In genomic region chrX:120428309-120428708, GRCh38 we compare ENCODE assay signal across 21 cellular contexts. TPM values are rescaled to one million over a fixed set of nuclear protein-coding genes. Genes with fewer than 3 reads are reported as not detected.
DNase-seq lines count a peak whose midpoint lies in the region; ATAC-seq and TF ChIP-seq lines count a peak whose summit lies in the region.
"Had no signal": no experiment of that assay in that cellular context is flagged by ENCODE, and none has a peak within 500 bp of the region (broad histone marks: within the 10 kb centered on the region; RNA-seq: fewer than 3 reads in every experiment).

No MANE protein-coding gene starts in this region.

- H3K4me3 ChIP-seq in left ventricle myocardium inferior (no peak overlapping the region), fibroblast of villous mesenchyme (ENCODE audit: low read depth, low read length) (no peak overlapping the region)
- H3K4me3 ChIP-seq: gastrocnemius medialis, GM12878 had no signal

- peaks cover 12% of the 10 kb centered on the region for H3K36me3 Mint-ChIP-seq in activated CD8-positive, alpha-beta T cell treated with anti-CD3 and anti-CD28 coated beads, Interleukin-2, amount 10 ng/mL, durations not matched to agents 7 days and 5 days (ENCODE audit: low read depth)

- CTCF ChIA-PET in activated CD8-positive, alpha-beta T cell treated with anti-CD3 and anti-CD28 coated beads, Interleukin-2, amount 10 ng/mL, durations not matched to agents 7 days and 5 days (lab: Charles Lee): interaction anchor here (1.9 kb wide), 1 partner anchor 24 kb away, joined by 5 read pairs; no protein-coding TSS in a partner anchor

- H3K27ac ChIP-seq in left ventricle myocardium inferior (replicated peaks): peak overlapping the region; percentile 23
- H3K27ac ChIP-seq: gastrocnemius medialis, parathyroid adenoma had no signal

- no peak overlapping the region for H3K27ac Mint-ChIP-seq in activated CD8-positive, alpha-beta T cell treated with anti-CD3 and anti-CD28 coated beads, Interleukin-2, amount 10 ng/mL, durations not matched to agents 7 days and 5 days
- H3K27ac Mint-ChIP-seq: activated CD4-positive, alpha-beta memory T cell treated with anti-CD3 and anti-CD28 coated beads, Interleukin-2, amount 10 ng/mL, durations not matched to agents 7 days and 5 days; activated naive CD8-positive, alpha-beta T cell treated with anti-CD3 and anti-CD28 coated beads for 36 hours; IgD-negative memory B cell had no signal

- peaks cover 8% of the 10 kb centered on the region for H3K4me1 ChIP-seq in left ventricle myocardium inferior
- H3K4me1 ChIP-seq: gastrocnemius medialis had no signal

- POLR2A ChIA-PET in activated CD8-positive, alpha-beta T cell treated with anti-CD3 and anti-CD28 coated beads, Interleukin-2, amount 10 ng/mL, durations not matched to agents 7 days and 5 days (lab: Charles Lee): no interaction called here

- TF ChIP-seq CTCF in left ventricle myocardium inferior (IDR thresholded peaks at IDR 0.05; ENCODE audit: borderline replicate concordance): no peak
- TF ChIP-seq CTCF in fibroblast of villous mesenchyme (IDR thresholded peaks at IDR 0.05; ENCODE audit: insufficient read depth, low read depth, low read length): no peak

- ATAC-seq in activated CD8-positive, alpha-beta T cell treated with anti-CD3 and anti-CD28 coated beads, Interleukin-2, amount 10 ng/mL, durations not matched to agents 7 days and 5 days: no peak
- ATAC-seq: activated T-cell treated with anti-CD3 and anti-CD28 coated beads, Interleukin-2, amount 50 U/mL, for 4 hours; gastrocnemius medialis; GM12878 had no signal

- DNase-seq in left ventricle myocardium inferior (no peak), cardiac septum (ENCODE audit: low spot score) (no peak), astrocyte of the hippocampus (ENCODE audit: low read depth, low spot score) (peak; percentile 5), fibroblast of villous mesenchyme (ENCODE audit: low read depth) (peak; percentile 22), NCI-H2081 treated with DMSO at 0.1 percent for 48 hours (lab: John Stamatoyannopoulos, UW) (no peak)
- no peak for DNase-seq in activated effector memory CD4-positive, alpha-beta T cell treated with Interleukin-2 at 50 U/mL for 16 hours
- no peak for DNase-seq in activated naive CD4-positive, alpha-beta T cell treated with Interleukin-2 at 50 U/mL for 16 hours
- no peak for DNase-seq in activated CD8-positive, alpha-beta T cell treated with anti-CD3 and anti-CD28 coated beads, Interleukin-2, amount 10 ng/mL, durations not matched to agents 7 days and 5 days
- DNase-seq: activated CD4-positive, alpha-beta memory T cell treated with anti-CD3 and anti-CD28 coated beads, Interleukin-2, amount 10 ng/mL, durations not matched to agents 7 days and 5 days; activated naive CD8-positive, alpha-beta T cell treated with anti-CD3 and anti-CD28 coated beads for 36 hours; activated T-cell treated with anti-CD3 and anti-CD28 coated beads, Interleukin-2, amount 50 U/mL, for 4 hours; central memory CD4-positive, alpha-beta T cell; effector CD8-positive, alpha-beta T cell; gastrocnemius medialis; NCI-H1092 treated with DMSO at 0.1 percent for 48 hours; NCI-H2171; NCI-H82; stimulated activated CD4-positive, alpha-beta T cell treated with anti-CD3 and anti-CD28 coated beads, Interleukin-4, amount 100 ng/mL, for 1 hour had no signal

- intact Hi-C loops in left ventricle myocardium inferior (cut with micrococcal nuclease): no loop called here
- intact Hi-C loops in cardiac septum (cut with DNase I): no loop called here

- H3K9me3 Mint-ChIP-seq in activated CD8-positive, alpha-beta T cell treated with anti-CD3 and anti-CD28 coated beads, Interleukin-2, amount 10 ng/mL, durations not matched to agents 7 days and 5 days (ENCODE audit: insufficient read depth): no peaks in the 10 kb centered on the region
- H3K9me3 Mint-ChIP-seq: activated CD4-positive, alpha-beta memory T cell treated with anti-CD3 and anti-CD28 coated beads, Interleukin-2, amount 10 ng/mL, durations not matched to agents 7 days and 5 days; activated naive CD8-positive, alpha-beta T cell treated with anti-CD3 and anti-CD28 coated beads for 36 hours; activated T-cell treated with anti-CD3 and anti-CD28 coated beads, Interleukin-2, amount 50 U/mL, for 4 hours had no signal

- peaks cover 4% of the 10 kb centered on the region for H3K4me1 Mint-ChIP-seq in activated CD8-positive, alpha-beta T cell treated with anti-CD3 and anti-CD28 coated beads, Interleukin-2, amount 10 ng/mL, durations not matched to agents 7 days and 5 days (ENCODE audit: low read depth)

- no peaks in the 10 kb centered on the region for H3K27me3 Mint-ChIP-seq in activated CD8-positive, alpha-beta T cell treated with anti-CD3 and anti-CD28 coated beads, Interleukin-2, amount 10 ng/mL, durations not matched to agents 7 days and 5 days (ENCODE audit: low read depth)
- H3K27me3 Mint-ChIP-seq: activated CD4-positive, alpha-beta memory T cell treated with anti-CD3 and anti-CD28 coated beads, Interleukin-2, amount 10 ng/mL, durations not matched to agents 7 days and 5 days; activated naive CD8-positive, alpha-beta T cell treated with anti-CD3 and anti-CD28 coated beads for 36 hours had no signal

- no peaks in the 10 kb centered on the region for H3K36me3 ChIP-seq in left ventricle myocardium inferior
- H3K36me3 ChIP-seq: gastrocnemius medialis had no signal

- H3K27me3 ChIP-seq in left ventricle myocardium inferior (ENCODE audit: low read depth): no peaks in the 10 kb centered on the region
- H3K27me3 ChIP-seq: gastrocnemius medialis had no signal

- no peaks in the 10 kb centered on the region for H3K9me3 ChIP-seq in left ventricle myocardium inferior (replicated peaks)
- H3K9me3 ChIP-seq: gastrocnemius medialis had no signal

- H3K4me3 Mint-ChIP-seq in activated CD8-positive, alpha-beta T cell treated with anti-CD3 and anti-CD28 coated beads, Interleukin-2, amount 10 ng/mL, durations not matched to agents 7 days and 5 days: no peak overlapping the region
- H3K4me3 Mint-ChIP-seq: activated CD4-positive, alpha-beta memory T cell treated with anti-CD3 and anti-CD28 coated beads, Interleukin-2, amount 10 ng/mL, durations not matched to agents 7 days and 5 days; activated naive CD8-positive, alpha-beta T cell treated with anti-CD3 and anti-CD28 coated beads for 36 hours; activated T-cell treated with anti-CD3 and anti-CD28 coated beads, Interleukin-2, amount 50 U/mL, for 4 hours had no signal

RNA-seq across cellular contexts. Expression of gene LAMP2, which starts 40.8 kb away (rescaled TPM):
- 54.7 TPM for total RNA-seq in left ventricle myocardium inferior
- total RNA-seq in cardiac septum: 62.1 TPM
- total RNA-seq in fibroblast of villous mesenchyme: 129 and 153 TPM in 2 replicates
- total RNA-seq in activated CD8-positive, alpha-beta T cell treated with anti-CD3 and anti-CD28 coated beads, Interleukin-2, amount 10 ng/mL, durations not matched to agents 7 days and 5 days: 10 to 100 TPM; 36.8 to 37.9 TPM

Comparison
In these comparisons a context has a peak if more than half of its experiments do, and no peak if none do; other contexts are left out.
1. DNase-seq: peak in astrocyte of the hippocampus (single experiment) and fibroblast of villous mesenchyme (single experiment); none in left ventricle myocardium inferior (single experiment), cardiac septum (single experiment), NCI-H2081 treated with DMSO at 0.1 percent for 48 hours (single experiment), activated effector memory CD4-positive, alpha-beta T cell treated with Interleukin-2 at 50 U/mL for 16 hours (single experiment), activated naive CD4-positive, alpha-beta T cell treated with Interleukin-2 at 50 U/mL for 16 hours (single experiment) and activated CD8-positive, alpha-beta T cell treated with anti-CD3 and anti-CD28 coated beads, Interleukin-2, amount 10 ng/mL, durations not matched to agents 7 days and 5 days (single experiment).